18 cellular contexts compared by ENCODE assay signal in the genomic region with DNA sequence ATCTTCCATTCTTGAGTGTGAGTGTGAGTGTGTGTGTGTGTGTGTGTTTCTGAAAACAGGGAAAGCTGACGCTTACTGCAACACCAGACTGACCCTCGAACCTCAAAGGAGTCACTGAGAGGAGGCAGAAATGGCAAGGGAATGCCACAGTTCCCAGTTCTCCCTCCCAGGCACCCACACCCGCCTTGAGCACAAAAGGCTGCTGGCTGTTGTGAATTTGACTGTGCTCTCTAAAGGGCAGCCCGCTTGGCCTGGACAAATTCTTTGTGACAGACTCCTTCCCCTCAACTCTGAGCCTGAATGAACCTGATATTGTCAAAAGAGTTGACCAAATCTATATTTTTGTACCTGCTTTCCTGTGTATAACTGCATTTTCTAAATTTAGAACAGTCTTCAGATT.
A peak's percentile ranks its signal among the peaks of the same experiment; 100 is the strongest.
DNase-seq lines count a peak whose midpoint lies in the region; ATAC-seq and TF ChIP-seq lines count a peak whose summit lies in the region.
"Had no signal": no experiment of that assay in that cellular context is flagged by ENCODE, and none has a peak within 500 bp of the region (broad histone marks: within the 10 kb centered on the region; RNA-seq: fewer than 3 reads in every experiment).

No MANE protein-coding gene starts in this region.

- H3F3A ChIP-seq in GM23248 (ENCODE audit: insufficient read depth) = no peaks in the 10 kb centered on the region

- H3K9me3 ChIP-seq in right atrium auricular region = peaks cover 0 to 5% of the 10 kb centered on the region in 2 donors
- peaks cover 0 to 8% (median 0%) of the 10 kb centered on the region in 11 donors for H3K9me3 ChIP-seq in heart right ventricle
- no peaks in the 10 kb centered on the region for H3K9me3 ChIP-seq in GM23248 (ENCODE audit: low read depth)

- H4K20me1 ChIP-seq in GM23248 (ENCODE audit: insufficient read depth) = no peaks in the 10 kb centered on the region
- H4K20me1 ChIP-seq: BLaER1 treated with 17β-estradiol and CSF1 and Interleukin-3, amounts not matched to agents 10 nM and 100 nM had no signal

- H3K27me3 Mint-ChIP-seq in glutamatergic neuron (ENCODE audit: unreplicated experiment) = peaks cover 2% of the 10 kb centered on the region
- no peaks in the 10 kb centered on the region for H3K27me3 Mint-ChIP-seq in osteocyte (ENCODE audit: unreplicated experiment)
- H3K27me3 Mint-ChIP-seq: B cell; CD4-positive, CD25-positive, alpha-beta regulatory T cell; CD8-positive, alpha-beta memory T cell had no signal

- H3K36me3 Mint-ChIP-seq in glutamatergic neuron (ENCODE audit: unreplicated experiment) (no peaks in the 10 kb centered on the region), osteocyte (ENCODE audit: unreplicated experiment) (no peaks in the 10 kb centered on the region)
- H3K36me3 Mint-ChIP-seq: CD4-positive, CD25-positive, alpha-beta regulatory T cell; CD8-positive, alpha-beta memory T cell had no signal

- TF ChIP-seq CTCF in right atrium auricular region (IDR thresholded peaks at IDR 0.05) (no peak), heart right ventricle (IDR thresholded peaks at IDR 0.05) (no peak), glutamatergic neuron (IDR thresholded peaks at IDR 0.05; ENCODE audit: partially characterized antibody, unreplicated experiment) (no peak), osteocyte (IDR thresholded peaks at IDR 0.05) (no peak)

- in situ Hi-C loops in GM23248 (cut with MboI) = no loop called here

- H3K4me3 ChIP-seq in right atrium auricular region = no peak overlapping the region
- H3K4me3 ChIP-seq in heart right ventricle = no peak overlapping the region
- no peak overlapping the region for H3K4me3 ChIP-seq in GM23248
- H3K4me3 ChIP-seq: BLaER1 treated with 17β-estradiol and CSF1 and Interleukin-3, amounts not matched to agents 10 nM and 100 nM had no signal

- no peaks in the 10 kb centered on the region for H3K36me3 ChIP-seq in right atrium auricular region
- H3K36me3 ChIP-seq in heart right ventricle = no peaks in the 10 kb centered on the region
- H3K36me3 ChIP-seq in GM23248 (ENCODE audit: low read depth) = no peaks in the 10 kb centered on the region
- H3K36me3 ChIP-seq: BLaER1 treated with 17β-estradiol and CSF1 and Interleukin-3, amounts not matched to agents 10 nM and 100 nM had no signal

- intact Hi-C loops in heart right ventricle (cut with DNase I) = no loop called here

- peaks cover 27% of the 10 kb centered on the region for H3K4me1 Mint-ChIP-seq in glutamatergic neuron (ENCODE audit: low read depth, unreplicated experiment)
- H3K4me1 Mint-ChIP-seq in osteocyte (ENCODE audit: unreplicated experiment) = no peaks in the 10 kb centered on the region
- H3K4me1 Mint-ChIP-seq: B cell; CD4-positive, CD25-positive, alpha-beta regulatory T cell; CD8-positive, alpha-beta memory T cell had no signal

- ATAC-seq in heart right ventricle (no peak), HG03280 (IDR thresholded peaks at IDR 0.05; ENCODE audit: unreplicated experiment) (no peak)

- H3K9me3 Mint-ChIP-seq in glutamatergic neuron (ENCODE audit: unreplicated experiment) (peaks cover 6% of the 10 kb centered on the region), osteocyte (ENCODE audit: unreplicated experiment) (peaks cover 29% of the 10 kb centered on the region)

- H3K4me2 ChIP-seq in GM23248 (ENCODE audit: unreplicated experiment) = no peak overlapping the region
- H3K4me2 ChIP-seq: BLaER1 treated with 17β-estradiol and CSF1 and Interleukin-3, amounts not matched to agents 10 nM and 100 nM had no signal

- H3K4me1 ChIP-seq in right atrium auricular region (no peaks in the 10 kb centered on the region), heart right ventricle (no peaks in the 10 kb centered on the region), GM23248 (ENCODE audit: insufficient read depth) (no peaks in the 10 kb centered on the region)
- H3K4me1 ChIP-seq: BLaER1 treated with 17β-estradiol and CSF1 and Interleukin-3, amounts not matched to agents 10 nM and 100 nM had no signal

- no peak overlapping the region for H3K9ac ChIP-seq in GM23248
- H3K9ac ChIP-seq: BLaER1 treated with 17β-estradiol and CSF1 and Interleukin-3, amounts not matched to agents 10 nM and 100 nM had no signal

- H3K27ac ChIP-seq in right atrium auricular region (no peak overlapping the region), heart right ventricle (no peak overlapping the region), GM23248 (no peak overlapping the region)
- H3K27ac ChIP-seq: BLaER1 treated with 17β-estradiol and CSF1 and Interleukin-3, amounts not matched to agents 10 nM and 100 nM had no signal

- peak; percentile 18 for DNase-seq in right atrium auricular region (ENCODE audit: low spot score)
- no peak for DNase-seq in heart right ventricle
- no peak for DNase-seq in glutamatergic neuron
- DNase-seq in osteocyte (ENCODE audit: extremely low spot score, unreplicated experiment) = peak; percentile 57
- no peak for DNase-seq in NCI-H1048 (lab: John Stamatoyannopoulos, UW)
- DNase-seq in GM23248 = no peak
- DNase-seq: CD4-positive, CD25-positive, alpha-beta regulatory T cell; CD8-positive, alpha-beta memory T cell; COR-L47; DMS 273 treated with DMSO at 0.1 percent for 48 hours; DMS53; DND-41; EL; GOT3; H9 had no signal

- H3K27me3 ChIP-seq in right atrium auricular region (no peaks in the 10 kb centered on the region), heart right ventricle (peaks cover 0 to 29% (median 0%) of the 10 kb centered on the region in 7 donors), GM23248 (replicated peaks; ENCODE audit: insufficient read depth) (no peaks in the 10 kb centered on the region)
- H3K27me3 ChIP-seq: BLaER1 treated with 17β-estradiol and CSF1 and Interleukin-3, amounts not matched to agents 10 nM and 100 nM had no signal

- H3K27ac Mint-ChIP-seq in glutamatergic neuron (ENCODE audit: unreplicated experiment) = peak overlapping the region; percentile 84
- no peak overlapping the region for H3K27ac Mint-ChIP-seq in osteocyte (ENCODE audit: unreplicated experiment)
- H3K27ac Mint-ChIP-seq: B cell; CD4-positive, CD25-positive, alpha-beta regulatory T cell; CD8-positive, alpha-beta memory T cell; H9 had no signal

- WGBS in heart right ventricle, 2 donors = 47 to 59% methylated on average over 4 of the region's 4 CpGs
- 17 to 21% methylated on average over 4 of the region's 4 CpGs for WGBS in GM23248 (ENCODE audit: low coverage in 1 of 2, low lambda C conversion rate in 2 of 2, missing lambda C conversion rate in 2 of 2), 2 experiments

- H3K9me2 ChIP-seq in GM23248 (ENCODE audit: insufficient read depth) = no peaks in the 10 kb centered on the region

- H2AFZ ChIP-seq in GM23248 = no peak overlapping the region

- no peaks in the 10 kb centered on the region for H3K79me2 ChIP-seq in GM23248 (ENCODE audit: insufficient read depth)

- H3K4me3 Mint-ChIP-seq in glutamatergic neuron (ENCODE audit: unreplicated experiment) = peak overlapping the region; percentile 60
- no peak overlapping the region for H3K4me3 Mint-ChIP-seq in osteocyte (ENCODE audit: unreplicated experiment)
- H3K4me3 Mint-ChIP-seq: B cell; CD4-positive, CD25-positive, alpha-beta regulatory T cell; CD8-positive, alpha-beta memory T cell; H9 had no signal

Comparison
In these comparisons a context has a peak if more than half of its experiments do, and no peak if none do; other contexts are left out.
1. DNase-seq: peak in right atrium auricular region (single experiment) and osteocyte (single experiment); none in heart right ventricle (0 of 2), glutamatergic neuron (single experiment), NCI-H1048 (single experiment) and GM23248 (single experiment).